Comparison of ENCODE assay signal across 25 cellular contexts in genomic region chr1:48939828-48940227, GRCh38.
"Had no signal": no experiment of that assay in that cellular context is flagged by ENCODE, and none has a peak within 500 bp of the region (broad histone marks: within the 10 kb centered on the region; RNA-seq: fewer than 3 reads in every experiment).

No MANE protein-coding gene starts in this region.

- H3K9me3 ChIP-seq: colonic mucosa, esophagus squamous epithelium, gastrocnemius medialis, heart right ventricle, left lung, lower lobe of right lung had no signal

- FAIRE-seq: endometrium, islet of Langerhans, keratinocyte had no signal

- H3K4me1 ChIP-seq: colonic mucosa, esophagus squamous epithelium, heart right ventricle, left lung, lower lobe of right lung had no signal

- H3K36me3 ChIP-seq: colonic mucosa, esophagus squamous epithelium, gastrocnemius medialis, heart right ventricle, left lung, lower lobe of right lung had no signal

- H3K27ac ChIP-seq: colonic mucosa, epithelial cell of prostate, esophagus squamous epithelium, gastrocnemius medialis, heart right ventricle, left lung, lower lobe of right lung had no signal

- H3K27me3 ChIP-seq: colonic mucosa, gastrocnemius medialis, left lung had no signal

- H3K4me3 ChIP-seq: colonic mucosa, esophagus squamous epithelium, gastrocnemius medialis, heart right ventricle, left lung, lower lobe of right lung had no signal

- ATAC-seq: effector memory CD8-positive, alpha-beta T cell; esophagus mucosa; gastrocnemius medialis; heart right ventricle; left cardiac atrium; left lung; left ventricle myocardium superior; lower lobe of right lung had no signal

- DNase-seq: colonic mucosa; cortex of kidney; effector CD8-positive, alpha-beta T cell; effector memory CD8-positive, alpha-beta T cell; endodermal cell; erythroblast; esophagus squamous epithelium; foreskin fibroblast; foreskin melanocyte; gastrocnemius medialis; head of caudate nucleus; heart right ventricle; hippocampal formation; left cardiac atrium; left lung; left ventricle myocardium superior; lower lobe of right lung; mesendoderm; midbrain; naive B cell had no signal
